Comparison of ENCODE assay signal across 20 cellular contexts in genomic region chr11:36109850-36110606, GRCh38.
DNase-seq lines count a peak whose midpoint lies in the region; FAIRE-seq and TF ChIP-seq lines count a peak whose summit lies in the region.
"Had no signal": no experiment of that assay in that cellular context is flagged by ENCODE, and none has a peak within 500 bp of the region (broad histone marks: within the 10 kb centered on the region; RNA-seq: fewer than 3 reads in every experiment).

No MANE protein-coding gene starts in this region.

- DNase-seq in H9 (peak; percentile 61), NCI-H69 (lab: John Stamatoyannopoulos, UW) (peak; percentile 32), H1 (ENCODE audit: low read depth in 1 of 2, low spot score in 2 of 2) (peak in 1 of 2 experiments; percentile 62), neural progenitor cell (ENCODE audit: low spot score) (peak; percentile 93), NCI-H1436 treated with DMSO at 0.1 percent for 48 hours (lab: John Stamatoyannopoulos, UW) (no peak), NCI-H2029 (lab: John Stamatoyannopoulos, UW) (no peak), MV-4-11 (lab: John Stamatoyannopoulos, UW) (no peak), glutamatergic neuron (no peak)
- DNase-seq: activated CD4-positive, alpha-beta T cell treated with anti-CD3 and anti-CD28 coated beads for 4 hours; activated T-cell treated with anti-CD3 and anti-CD28 coated beads, Interleukin-2, amount 50 U/mL, for 4 hours; adrenal gland; DMS153; left cardiac atrium; NCI-H2171; NK-92 treated with Interleukin-12 subunit alpha and Interleukin-12 subunit beta, amount 100 ng/mL, for 24 hours; SHP77 treated with DMSO at 0.1 percent for 48 hours; T-helper 9 cell had no signal

- H3K4me3 Mint-ChIP-seq in H9: peak overlapping the region; percentile 39 to 71
- peak overlapping the region; percentile 43 for H3K4me3 Mint-ChIP-seq in neural progenitor cell
- no peak overlapping the region for H3K4me3 Mint-ChIP-seq in glutamatergic neuron (ENCODE audit: unreplicated experiment)
- H3K4me3 Mint-ChIP-seq: activated T-cell treated with anti-CD3 and anti-CD28 coated beads, Interleukin-2, amount 50 U/mL, for 4 hours had no signal

- peaks cover 20% of the 10 kb centered on the region; the same call in 1 of the 2 replicates for H3K4me1 ChIP-seq in H9 (ENCODE audit: insufficient read depth, low read length)
- H3K4me1 ChIP-seq in H1 (replicated peaks in 1 of 4; ENCODE audit: control insufficient read depth in 3 of 4, insufficient read depth in 4 of 4, low read length in 3 of 4): peaks cover 16 to 37% (median 30%) of the 10 kb centered on the region in 4 experiments
- H3K4me1 ChIP-seq in neural progenitor cell: peaks cover 56% of the 10 kb centered on the region
- H3K4me1 ChIP-seq: adrenal gland, prostate gland had no signal

- H3K4me1 Mint-ChIP-seq in H9 (peaks cover 51 to 55% of the 10 kb centered on the region in 2 experiments), neural progenitor cell (peaks cover 61% of the 10 kb centered on the region), glutamatergic neuron (ENCODE audit: low read depth, unreplicated experiment) (peaks cover 21% of the 10 kb centered on the region)

- no peak overlapping the region for H2BK15ac ChIP-seq in H9 (ENCODE audit: low read depth, low read length)
- no peak overlapping the region for H2BK15ac ChIP-seq in H1 (ENCODE audit: low read length)

- H3K9ac ChIP-seq in H9 (ENCODE audit: extremely low read depth, insufficient read length, low read length): peak overlapping the region; percentile 24
- peak overlapping the region in 3 of 4 experiments; percentile 1 to 75 (median 72); a peak in 5 of 7 replicates for H3K9ac ChIP-seq in H1 (replicated peaks in 1 of 4; ENCODE audit: extremely low read depth in 1 of 4, low read depth in 3 of 4, low read length in 3 of 4)
- H3K9ac ChIP-seq in neural progenitor cell: peak overlapping the region; percentile 46
- H3K9ac ChIP-seq: BLaER1 treated with 17β-estradiol and CSF1 and Interleukin-3, amounts not matched to agents 10 nM and 100 nM had no signal

- peak overlapping the region; percentile 85; the same call in 1 of the 2 replicates for H3K14ac ChIP-seq in H9 (ENCODE audit: insufficient read depth, low read length)
- H3K14ac ChIP-seq in H1 (ENCODE audit: insufficient read length): peak overlapping the region; percentile 27

- H3K27ac Mint-ChIP-seq in H9 (peak overlapping the region; percentile 95 to 100 (median 99)), neural progenitor cell (peak overlapping the region; percentile 93), glutamatergic neuron (ENCODE audit: unreplicated experiment) (no peak overlapping the region)

- no peak overlapping the region for H2AK5ac ChIP-seq in H9 (ENCODE audit: insufficient read length, low read length)
- peak overlapping the region; percentile 18 for H2AK5ac ChIP-seq in H1 (ENCODE audit: low read depth, low read length)

- H3K36me3 ChIP-seq in H1 (ENCODE audit: control insufficient read depth in 2 of 4, insufficient read depth in 4 of 4, low read length in 3 of 4) (peaks cover 0 to 29% (median 10%) of the 10 kb centered on the region in 4 experiments; a peak in 3 of 8 replicates), neural progenitor cell (peaks cover 25% of the 10 kb centered on the region)
- H3K36me3 ChIP-seq: adrenal gland, prostate gland had no signal

- H2AFZ ChIP-seq in H9 (ENCODE audit: low read length) (no peak overlapping the region), H1 (ENCODE audit: low read length) (no peak overlapping the region), neural progenitor cell (replicated peaks) (no peak overlapping the region)

- H2BK5ac ChIP-seq in H9 (ENCODE audit: insufficient read length, low read length) (peak overlapping the region; percentile 42), H1 (ENCODE audit: low read depth, low read length) (peak overlapping the region; percentile 96)

- H3K27ac ChIP-seq in H9 (ENCODE audit: insufficient read length, low read depth, low read length) (peak overlapping the region; percentile 98), H1 (ENCODE audit: low read depth, low read length) (peak overlapping the region; percentile 97), neural progenitor cell (peak overlapping the region; percentile 100)
- H3K27ac ChIP-seq: adrenal gland; BLaER1 treated with 17β-estradiol and CSF1 and Interleukin-3, amounts not matched to agents 10 nM and 100 nM; epithelial cell of prostate; prostate gland had no signal

- peak in 1 of 2 experiments; percentile 88; a peak in 1 of 3 replicates for TF ChIP-seq EP300 in H1 (IDR thresholded peaks at IDR 0.05; ENCODE audit: borderline replicate concordance in 1 of 2, low read depth in 2 of 2, low read length in 2 of 2)

- H2BK120ac ChIP-seq in H9 (ENCODE audit: low read depth, low read length, poor library complexity, severe bottlenecking) (no peak overlapping the region), H1 (replicated peaks; ENCODE audit: low read depth, low read length) (peak overlapping the region; percentile 100)

- peak overlapping the region; percentile 9 for H3K56ac ChIP-seq in H9 (ENCODE audit: insufficient read length, low read depth, low read length)
- H3K56ac ChIP-seq in H1 (replicated peaks; ENCODE audit: insufficient read length, low read depth, low read length): peak overlapping the region; percentile 56

- H2BK12ac ChIP-seq in H9 (ENCODE audit: insufficient read length, low read depth, low read length): no peak overlapping the region
- H2BK12ac ChIP-seq in H1 (ENCODE audit: low read depth, low read length): peak overlapping the region; percentile 62

- POLR2A ChIA-PET in H1 (lab: Charles Lee; ENCODE audit: partially characterized antibody): interaction anchor here (0.7 to 6.3 kb wide), 28 partner anchors 12 to 584 kb away, joined by 3 to 102 read pairs (median 3); partner anchors contain the start of gene PAMR1

- H3K36me3 Mint-ChIP-seq in H9 (ENCODE audit: insufficient read depth in 1 of 3, low read depth in 3 of 3) (peaks cover 45 to 56% (median 49%) of the 10 kb centered on the region in 3 experiments), neural progenitor cell (peaks cover 26% of the 10 kb centered on the region), glutamatergic neuron (ENCODE audit: unreplicated experiment) (peaks cover 12% of the 10 kb centered on the region)

- no CpG with 5 or more reads among the region's 6 CpGs for WGBS in H9 (ENCODE audit: extremely low coverage, insufficient read length, low lambda C conversion rate)
- 3% methylated on average over 6 of the region's 6 CpGs; no CpG with 5 or more reads in 1 of the 2 experiments for WGBS in H1 (ENCODE audit: extremely low coverage in 1 of 2, insufficient coverage in 1 of 2, insufficient read length in 1 of 2, insufficient replicate concordance in 2 of 2, low coverage in 1 of 2, low lambda C conversion rate in 2 of 2, missing lambda C conversion rate in 1 of 2), 2 experiments

- H3F3A ChIP-seq in neural progenitor cell (ENCODE audit: low read depth): peaks cover 73% of the 10 kb centered on the region

- peak; percentile 90 for FAIRE-seq in H1 (lab: Jason Lieb, UNC)

- H3K27me3 ChIP-seq in H9 (ENCODE audit: insufficient read depth, low read length): no peaks in the 10 kb centered on the region
- no peaks in the 10 kb centered on the region for H3K27me3 ChIP-seq in H1 (replicated peaks in 1 of 4; ENCODE audit: control insufficient read depth in 3 of 4, extremely low read depth in 1 of 4, insufficient read depth in 3 of 4, low read length in 3 of 4)
- no peaks in the 10 kb centered on the region for H3K27me3 ChIP-seq in neural progenitor cell
- H3K27me3 ChIP-seq: adrenal gland; BLaER1 treated with 17β-estradiol and CSF1 and Interleukin-3, amounts not matched to agents 10 nM and 100 nM had no signal

- H3K23ac ChIP-seq in H9 (ENCODE audit: insufficient read length, low read depth, low read length) (no peak overlapping the region), H1 (ENCODE audit: insufficient read length) (peak overlapping the region; percentile 53)

- H4K20me1 ChIP-seq in H9 (ENCODE audit: control insufficient read depth, insufficient read depth, insufficient read length) (no peaks in the 10 kb centered on the region), H1 (replicated peaks in 1 of 2; ENCODE audit: control insufficient read depth in 1 of 2, insufficient read depth in 2 of 2, low read length in 2 of 2) (no peaks in the 10 kb centered on the region), neural progenitor cell (ENCODE audit: low read depth) (no peaks in the 10 kb centered on the region)

- TF ChIP-seq POLR2A in H1 (IDR thresholded peaks at IDR 0.05; ENCODE audit: control extremely low read depth in 1 of 2, low read depth in 2 of 2, low read length in 2 of 2): peak; percentile 18 to 91

- CTCF ChIA-PET in H1 (lab: Charles Lee; ENCODE audit: partially characterized antibody): interaction anchor here (0.7 to 3.6 kb wide), 19 partner anchors 15 to 342 kb away, joined by 3 to 25 read pairs (median 3); no protein-coding TSS in a partner anchor

- H3K9me3 ChIP-seq in H9 (ENCODE audit: control insufficient read depth, low read depth, low read length) (peaks cover 10% of the 10 kb centered on the region), H1 (ENCODE audit: insufficient read depth in 2 of 2, low read depth in 1 of 2, low read length in 1 of 2) (peaks cover 15 to 18% of the 10 kb centered on the region in 2 experiments), neural progenitor cell (ENCODE audit: low read depth) (peaks cover 12% of the 10 kb centered on the region)
- H3K9me3 ChIP-seq: adrenal gland, prostate gland had no signal

- H3K4me3 ChIP-seq in H1 (ENCODE audit: extremely low read depth in 1 of 4, insufficient read depth in 2 of 4, low read depth in 3 of 4, low read length in 4 of 4) (peak overlapping the region in 2 of 4 experiments; percentile 3 to 38; a peak in 3 of 8 replicates), neural progenitor cell (peak overlapping the region; percentile 33)
- H3K4me3 ChIP-seq: adrenal gland; BLaER1 treated with 17β-estradiol and CSF1 and Interleukin-3, amounts not matched to agents 10 nM and 100 nM; prostate gland had no signal

- H3K4me2 ChIP-seq in H9 (ENCODE audit: insufficient read depth, insufficient read length, low read length) (peak overlapping the region; percentile 41), H1 (ENCODE audit: insufficient read depth in 1 of 2, low read depth in 2 of 2, low read length in 2 of 2) (peak overlapping the region; percentile 57 to 81), neural progenitor cell (peak overlapping the region; percentile 70)
- H3K4me2 ChIP-seq: BLaER1 treated with 17β-estradiol and CSF1 and Interleukin-3, amounts not matched to agents 10 nM and 100 nM had no signal

- peak overlapping the region; percentile 59 for H4K91ac ChIP-seq in H9 (ENCODE audit: insufficient read length, low read depth, low read length)
- H4K91ac ChIP-seq in H1 (replicated peaks; ENCODE audit: insufficient read length, low read length): peak overlapping the region; percentile 83

- TF ChIP-seq CTCF in H9 (conservative IDR thresholded peaks at IDR 0.05) (no peak), H1 (IDR thresholded peaks at IDR 0.05; ENCODE audit: control extremely low read depth in 1 of 3, insufficient read depth in 1 of 3, low read depth in 1 of 3, low read length in 3 of 3) (no peak), neural progenitor cell (IDR thresholded peaks at IDR 0.05) (no peak), glutamatergic neuron (IDR thresholded peaks at IDR 0.05; ENCODE audit: partially characterized antibody, unreplicated experiment) (no peak)

- no peak for TF ChIP-seq RAD21 in H1 (IDR thresholded peaks at IDR 0.05 in 1 of 2, conservative IDR thresholded peaks at IDR 0.05 in 1 of 2; ENCODE audit: low read depth in 2 of 2, low read length in 2 of 2)

- no peaks in the 10 kb centered on the region for H3K27me3 Mint-ChIP-seq in H9 (ENCODE audit: low read depth)
- peaks cover under 1% of the 10 kb centered on the region for H3K27me3 Mint-ChIP-seq in neural progenitor cell (ENCODE audit: insufficient read depth, low read depth)
- peaks cover 7% of the 10 kb centered on the region for H3K27me3 Mint-ChIP-seq in glutamatergic neuron (ENCODE audit: unreplicated experiment)

- no peak overlapping the region for H4K8ac ChIP-seq in H9 (replicated peaks; ENCODE audit: insufficient read length, low read depth, low read length)
- peak overlapping the region; percentile 1; the same call in 1 of the 2 replicates for H4K8ac ChIP-seq in H1 (ENCODE audit: extremely low read depth, insufficient read depth, low read length)

- H3T11ph ChIP-seq in H9 (ENCODE audit: low read length): peak overlapping the region; percentile 20

- peaks cover 21 to 31% of the 10 kb centered on the region in 2 experiments for H3K9me3 Mint-ChIP-seq in H9
- H3K9me3 Mint-ChIP-seq in neural progenitor cell: peaks cover 23% of the 10 kb centered on the region
- H3K9me3 Mint-ChIP-seq in glutamatergic neuron (ENCODE audit: unreplicated experiment): peaks cover 3% of the 10 kb centered on the region

- H4K5ac ChIP-seq in H9 (ENCODE audit: insufficient read length, low read depth, low read length) (peak overlapping the region; percentile 45), H1 (ENCODE audit: insufficient read length, low read depth, low read length) (peak overlapping the region; percentile 52)

- H3K79me2 ChIP-seq in H9 (ENCODE audit: insufficient read depth, low read length): no peaks in the 10 kb centered on the region
- peaks cover 0 to 8% of the 10 kb centered on the region in 2 experiments; a peak in 1 of 4 replicates for H3K79me2 ChIP-seq in H1 (ENCODE audit: control insufficient read depth in 1 of 2, insufficient read depth in 2 of 2, low read length in 2 of 2)
- peaks cover 55% of the 10 kb centered on the region for H3K79me2 ChIP-seq in neural progenitor cell (ENCODE audit: low read depth)

- no peaks in the 10 kb centered on the region for H3K79me1 ChIP-seq in H9 (ENCODE audit: insufficient read depth, low read depth, low read length, poor library complexity, severe bottlenecking)
- no peaks in the 10 kb centered on the region for H3K79me1 ChIP-seq in H1 (ENCODE audit: low read depth, low read length)

- H3K18ac ChIP-seq in H9 (ENCODE audit: insufficient read length, low read depth, low read length) (peak overlapping the region; percentile 96), H1 (ENCODE audit: extremely low read depth, low read length) (peak overlapping the region; percentile 27)

- H3K4ac ChIP-seq in H9 (ENCODE audit: low read depth, low read length) (peak overlapping the region; percentile 37; the same call in 1 of the 2 replicates), H1 (replicated peaks; ENCODE audit: insufficient read length, low read depth, low read length) (peak overlapping the region; percentile 99)

- no peak overlapping the region for H2BK20ac ChIP-seq in H9 (ENCODE audit: low read depth, low read length, poor library complexity, severe bottlenecking)
- peak overlapping the region; percentile 38 for H2BK20ac ChIP-seq in H1 (ENCODE audit: low read length)

- no peaks in the 10 kb centered on the region for H3K23me2 ChIP-seq in H9 (ENCODE audit: insufficient read length, low read depth, low read length, poor library complexity, severe bottlenecking)
- no peaks in the 10 kb centered on the region; the same call in 1 of the 2 replicates for H3K23me2 ChIP-seq in H1 (ENCODE audit: low read depth, low read length)

Comparison
In these comparisons a context has a peak if more than half of its experiments do, and no peak if none do; other contexts are left out.
1. DNase-seq: peak in H9 (single experiment), NCI-H69 (single experiment) and neural progenitor cell (single experiment); none in NCI-H1436 treated with DMSO at 0.1 percent for 48 hours (single experiment), NCI-H2029 (single experiment), MV-4-11 (single experiment) and glutamatergic neuron (single experiment).
2. Peak in every context shown above with its lines, with median percentiles within 50 percentile points of each other: H3K27ac ChIP-seq, H3K4me2 ChIP-seq and H3K9ac ChIP-seq.